20 cellular contexts compared by ENCODE assay signal in genomic region chr1:100578201-100578600, GRCh38. TPM values are rescaled to one million over a fixed set of nuclear protein-coding genes. Genes with fewer than 3 reads are reported as not detected.
DNase-seq lines count a peak whose midpoint lies in the region; ATAC-seq, FAIRE-seq and TF ChIP-seq lines count a peak whose summit lies in the region.
"Had no signal": no experiment of that assay in that cellular context is flagged by ENCODE, and none has a peak within 500 bp of the region (broad histone marks: within the 10 kb centered on the region; RNA-seq: fewer than 3 reads in every experiment).

No MANE protein-coding gene starts in this region.

- peaks cover 6% of the 10 kb centered on the region for H3K4me1 Mint-ChIP-seq in astrocyte (ENCODE audit: low read depth, unreplicated experiment)

- H3K4me2 ChIP-seq in IMR-90 (ENCODE audit: low read depth, low read length): no peak overlapping the region
- H3K4me2 ChIP-seq in astrocyte (ENCODE audit: low read length): no peak overlapping the region
- H3K4me2 ChIP-seq: A549; BLaER1 treated with 17β-estradiol and CSF1 and Interleukin-3, amounts not matched to agents 10 nM and 100 nM had no signal

- H3K79me1 ChIP-seq in IMR-90 (ENCODE audit: low read depth in 1 of 2, low read length in 2 of 2): no peaks in the 10 kb centered on the region

- no peak for ATAC-seq in IMR-90 (ENCODE audit: low read depth)
- no peak for ATAC-seq in HG02642 (IDR thresholded peaks at IDR 0.05; ENCODE audit: poor library complexity, unreplicated experiment)
- no peak for ATAC-seq in HG03095 (IDR thresholded peaks at IDR 0.05; ENCODE audit: unreplicated experiment)
- ATAC-seq in gastrocnemius medialis: no peak
- ATAC-seq in GM19395 (IDR thresholded peaks at IDR 0.05; ENCODE audit: unreplicated experiment): no peak
- ATAC-seq: A549, HCT116 had no signal

- H3K23ac ChIP-seq in IMR-90 (ENCODE audit: low read depth, low read length): no peak overlapping the region

- H4K20me1 ChIP-seq in IMR-90 (ENCODE audit: insufficient read depth, low read length): no peaks in the 10 kb centered on the region
- H4K20me1 ChIP-seq in astrocyte (ENCODE audit: insufficient read depth, low read length): no peaks in the 10 kb centered on the region
- H4K20me1 ChIP-seq: BLaER1 treated with 17β-estradiol and CSF1 and Interleukin-3, amounts not matched to agents 10 nM and 100 nM had no signal

- no peak overlapping the region for H3K14ac ChIP-seq in IMR-90 (replicated peaks; ENCODE audit: low read depth, low read length)

- POLR2A ChIA-PET in IMR-90 (lab: Charles Lee; ENCODE audit: unreplicated experiment): no interaction called here

- H2BK15ac ChIP-seq in IMR-90 (ENCODE audit: low read depth, low read length): no peak overlapping the region

- peaks cover 3% of the 10 kb centered on the region for H3K27me3 Mint-ChIP-seq in astrocyte (ENCODE audit: low read depth, unreplicated experiment)
- H3K27me3 Mint-ChIP-seq: CD8-positive, alpha-beta memory T cell had no signal

- no peak overlapping the region for H3K56ac ChIP-seq in IMR-90 (ENCODE audit: extremely low read depth, insufficient read depth, low read length)

- no peaks in the 10 kb centered on the region for H3K79me2 ChIP-seq in astrocyte (ENCODE audit: insufficient read depth, low read length)

- no peak overlapping the region for H2AK9ac ChIP-seq in IMR-90 (replicated peaks; ENCODE audit: low read depth, low read length, poor library complexity)

- H3K9ac ChIP-seq in IMR-90 (ENCODE audit: low read depth, low read length): no peak overlapping the region
- H3K9ac ChIP-seq in astrocyte (ENCODE audit: low read length): no peak overlapping the region
- H3K9ac ChIP-seq: BLaER1 treated with 17β-estradiol and CSF1 and Interleukin-3, amounts not matched to agents 10 nM and 100 nM had no signal

- no peak overlapping the region for H2BK120ac ChIP-seq in IMR-90 (ENCODE audit: low read depth, low read length)

- no CpG with 5 or more reads among the region's 3 CpGs for WGBS in IMR-90 (ENCODE audit: extremely low coverage in 2 of 2, insufficient read length in 1 of 2), 2 experiments

- H3K27ac Mint-ChIP-seq in astrocyte (ENCODE audit: unreplicated experiment): no peak overlapping the region
- H3K27ac Mint-ChIP-seq: CD8-positive, alpha-beta memory T cell had no signal

- H3K27me3 ChIP-seq in IMR-90 (ENCODE audit: control insufficient read depth, insufficient read depth, low read length): no peaks in the 10 kb centered on the region
- H3K27me3 ChIP-seq in astrocyte (ENCODE audit: insufficient read depth, low read length): no peaks in the 10 kb centered on the region
- H3K27me3 ChIP-seq in gastrocnemius medialis: no peaks in the 10 kb centered on the region
- H3K27me3 ChIP-seq: BLaER1 treated with 17β-estradiol and CSF1 and Interleukin-3, amounts not matched to agents 10 nM and 100 nM had no signal

- no peak for TF ChIP-seq CTCF in IMR-90 (conservative IDR thresholded peaks at IDR 0.05; ENCODE audit: low read depth, low read length)
- TF ChIP-seq CTCF in astrocyte (IDR thresholded peaks at IDR 0.05; ENCODE audit: insufficient read depth, low read depth, low read length): no peak
- no peak for TF ChIP-seq CTCF in gastrocnemius medialis (IDR thresholded peaks at IDR 0.05 in 4 of 5, conservative IDR thresholded peaks at IDR 0.05 in 1 of 5)

- H3K4ac ChIP-seq in IMR-90 (ENCODE audit: low read depth, low read length): no peak overlapping the region

- TF ChIP-seq RAD21 in IMR-90 (IDR thresholded peaks at IDR 0.05; ENCODE audit: low read length): no peak

- in situ Hi-C loops in IMR-90 (cut with MboI; ENCODE audit: low sequenced_read_pairs): no loop called here
- in situ Hi-C loops in gastrocnemius medialis (cut with MboI; ENCODE audit: low sequenced_read_pairs in 4 of 4): no loop called here

- no TSS peak for BruUV-seq in IMR-90 (replicated peaks; lab: Mats Ljungman, UMichigan)

- no peak overlapping the region for H4K5ac ChIP-seq in IMR-90 (ENCODE audit: low read depth, low read length)

- TF ChIP-seq POLR2A in IMR-90 (IDR thresholded peaks at IDR 0.05; ENCODE audit: low read depth, low read length) (no peak), gastrocnemius medialis (IDR thresholded peaks at IDR 0.05) (no peak)

- no peak overlapping the region for H2AFZ ChIP-seq in IMR-90 (replicated peaks; ENCODE audit: low read length, poor library complexity)
- H2AFZ ChIP-seq in astrocyte (ENCODE audit: low read depth, low read length): no peak overlapping the region

- no peak overlapping the region for H3K4me3 ChIP-seq in IMR-90 (ENCODE audit: insufficient read depth, low read depth, low read length)
- H3K4me3 ChIP-seq in astrocyte (ENCODE audit: insufficient read depth, low read depth, low read length): no peak overlapping the region
- H3K4me3 ChIP-seq in gastrocnemius medialis: no peak overlapping the region
- H3K4me3 ChIP-seq: A549; BLaER1 treated with 17β-estradiol and CSF1 and Interleukin-3, amounts not matched to agents 10 nM and 100 nM had no signal

- H3K9me3 ChIP-seq in IMR-90 (ENCODE audit: control insufficient read depth, insufficient read depth, low read length) (no peaks in the 10 kb centered on the region), astrocyte (ENCODE audit: insufficient read depth, low read depth, low read length) (no peaks in the 10 kb centered on the region), gastrocnemius medialis (no peaks in the 10 kb centered on the region)
- H3K9me3 ChIP-seq: A549; BLaER1 treated with 17β-estradiol and CSF1 and Interleukin-3, amounts not matched to agents 10 nM and 100 nM had no signal

- no peak overlapping the region for H4K8ac ChIP-seq in IMR-90 (ENCODE audit: low read depth in 2 of 2, low read length in 2 of 2)

- no peak overlapping the region for H3K4me3 Mint-ChIP-seq in astrocyte (ENCODE audit: unreplicated experiment)
- H3K4me3 Mint-ChIP-seq: CD8-positive, alpha-beta memory T cell had no signal

- 0 out of 2 replicates have a peak overlapping the region, but pooled peaks have one; percentile 28 for H2AK5ac ChIP-seq in IMR-90 (ENCODE audit: low read depth, low read length)

- no peak overlapping the region for H2BK5ac ChIP-seq in IMR-90 (ENCODE audit: low read depth, low read length, poor library complexity, severe bottlenecking)

- H3K36me3 ChIP-seq in IMR-90 (ENCODE audit: control insufficient read depth, insufficient read depth, low read length) (no peaks in the 10 kb centered on the region), astrocyte (ENCODE audit: insufficient read depth, low read length) (no peaks in the 10 kb centered on the region), gastrocnemius medialis (no peaks in the 10 kb centered on the region)
- H3K36me3 ChIP-seq: BLaER1 treated with 17β-estradiol and CSF1 and Interleukin-3, amounts not matched to agents 10 nM and 100 nM had no signal

- no peaks in the 10 kb centered on the region for H3K36me3 Mint-ChIP-seq in astrocyte (ENCODE audit: low read depth, unreplicated experiment)
- H3K36me3 Mint-ChIP-seq: CD8-positive, alpha-beta memory T cell had no signal

- CTCF ChIA-PET in IMR-90 (lab: Yijun Ruan, JAX): no interaction called here

- H3K18ac ChIP-seq in IMR-90 (ENCODE audit: low read depth, low read length): no peak overlapping the region

- peak; percentile 73 for DNase-seq in Daoy (ENCODE audit: low read depth)
- no peak for DNase-seq in IMR-90
- DNase-seq in astrocyte (ENCODE audit: low read depth): peak; percentile 65
- DNase-seq in myocyte (ENCODE audit: low read depth): peak; percentile 68
- no peak for DNase-seq in gastrocnemius medialis
- DNase-seq: CD8-positive, alpha-beta memory T cell; DMS53; NCI-H1105; NCI-H1694 treated with DMSO at 0.1 percent for 48 hours; NCI-H345; NCI-H524 treated with DMSO at 0.1 percent for 48 hours; SIG-M5 had no signal

- dilution Hi-C loops in IMR-90 (cut with HindIII; ENCODE audit: low sequenced_read_pairs, unreplicated experiment): no loop called here

- H4K91ac ChIP-seq in IMR-90 (ENCODE audit: insufficient read depth, low read depth, low read length): no peak overlapping the region

- FAIRE-seq in astrocyte (lab: Jason Lieb, UNC): no peak
- FAIRE-seq: A549 had no signal

- no peak overlapping the region for H2BK20ac ChIP-seq in IMR-90 (ENCODE audit: low read depth, low read length)

- no peaks in the 10 kb centered on the region for H3K9me1 ChIP-seq in IMR-90 (ENCODE audit: insufficient read depth, low read length)

- H3K9me3 Mint-ChIP-seq in astrocyte (ENCODE audit: unreplicated experiment): no peaks in the 10 kb centered on the region
- H3K9me3 Mint-ChIP-seq: CD8-positive, alpha-beta memory T cell had no signal

- intact Hi-C loops in IMR-90 (cut with micrococcal nuclease): no loop called here
- intact Hi-C loops in gastrocnemius medialis (cut with DNase I; ENCODE audit: low total_unique reads): no loop called here

- H3K4me1 ChIP-seq in IMR-90 (ENCODE audit: control insufficient read depth, insufficient read depth, low read length) (no peaks in the 10 kb centered on the region; the same call in 1 of the 2 replicates), astrocyte (ENCODE audit: insufficient read depth, low read length) (no peaks in the 10 kb centered on the region), gastrocnemius medialis (no peaks in the 10 kb centered on the region)
- H3K4me1 ChIP-seq: A549 had no signal

- H3K27ac ChIP-seq in IMR-90 (ENCODE audit: insufficient read depth, low read length): no peak overlapping the region
- H3K27ac ChIP-seq in astrocyte (ENCODE audit: low read depth, low read length): no peak overlapping the region
- no peak overlapping the region for H3K27ac ChIP-seq in gastrocnemius medialis
- H3K27ac ChIP-seq: A549; BLaER1 treated with 17β-estradiol and CSF1 and Interleukin-3, amounts not matched to agents 10 nM and 100 nM; RWPE1 had no signal

TF ChIP-seq in IMR-90, 13 proteins besides CTCF, POLR2A, EP300 and RAD21 (continues in another document):
- TF ChIP-seq, protein P1, sequence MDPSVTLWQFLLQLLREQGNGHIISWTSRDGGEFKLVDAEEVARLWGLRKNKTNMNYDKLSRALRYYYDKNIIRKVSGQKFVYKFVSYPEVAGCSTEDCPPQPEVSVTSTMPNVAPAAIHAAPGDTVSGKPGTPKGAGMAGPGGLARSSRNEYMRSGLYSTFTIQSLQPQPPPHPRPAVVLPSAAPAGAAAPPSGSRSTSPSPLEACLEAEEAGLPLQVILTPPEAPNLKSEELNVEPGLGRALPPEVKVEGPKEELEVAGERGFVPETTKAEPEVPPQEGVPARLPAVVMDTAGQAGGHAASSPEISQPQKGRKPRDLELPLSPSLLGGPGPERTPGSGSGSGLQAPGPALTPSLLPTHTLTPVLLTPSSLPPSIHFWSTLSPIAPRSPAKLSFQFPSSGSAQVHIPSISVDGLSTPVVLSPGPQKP (IDR thresholded peaks at IDR 0.05; ENCODE audit: borderline replicate concordance, low read depth, low read length): no peak
- TF ChIP-seq CEBPB (IDR thresholded peaks at IDR 0.05; ENCODE audit: low read depth, low read length): no peak

RNA-seq across cellular contexts. Expression of gene GPR88, which starts 40.3 kb away (rescaled TPM):
- 0.17 TPM in 1 of 2 replicates, not detected in the other for total RNA-seq in Daoy (2014; rRNA removed; shearing (Covaris generic))
- total RNA-seq in IMR-90 (2012; rRNA removed) (not detected in 2 replicates), astrocyte (not detected in 2 replicates), myocyte (0.05 and 0.26 TPM in 2 replicates), gastrocnemius medialis (under 1 TPM in 2 of 4 donors, not detected in 2; 0.31 to 0.70 TPM)
- polyA plus RNA-seq in IMR-90 (2012; rRNA removed): 0.03 TPM in 2 replicates
- polyA plus RNA-seq in IMR-90 (2012; cell fraction: cytosol; rRNA removed): 0.01 and 0.05 TPM in 2 replicates
- polyA plus RNA-seq in IMR-90 (2012; cell fraction: nucleus; rRNA removed; ENCODE audit: low replicate concordance): 0.02 TPM in 1 of 2 replicates, not detected in the other
- polyA plus RNA-seq in myocyte (2012): 0.06 TPM
- total RNA-seq: G401 had no signal
- polyA plus RNA-seq: A549; CD8-positive, alpha-beta memory T cell had no signal

Comparison
In these comparisons a context has a peak if more than half of its experiments do, and no peak if none do; other contexts are left out.
1. DNase-seq: peak in Daoy (single experiment), astrocyte (single experiment) and myocyte (single experiment); none in IMR-90 (single experiment) and gastrocnemius medialis (0 of 2).